ENCODE assay signal across 21 cellular contexts in genomic region chr4:158814207-158814606, GRCh38. TPM values are rescaled to one million over a fixed set of nuclear protein-coding genes. Genes with fewer than 3 reads are reported as not detected.
DNase-seq lines count a peak whose midpoint lies in the region; ATAC-seq and TF ChIP-seq lines count a peak whose summit lies in the region.
"Had no signal": no experiment of that assay in that cellular context is flagged by ENCODE, and none has a peak within 500 bp of the region (broad histone marks: within the 10 kb centered on the region; RNA-seq: fewer than 3 reads in every experiment).

No MANE protein-coding gene starts in this region.

- H2BK15ac ChIP-seq in mesenchymal stem cell (ENCODE audit: low read depth, poor library complexity, severe bottlenecking), result no peak overlapping the region

- no peak overlapping the region for H4K91ac ChIP-seq in mesenchymal stem cell (ENCODE audit: low read length)

- peak overlapping the region in 1 of 2 experiments; percentile 82 for H3K4ac ChIP-seq in mesenchymal stem cell (ENCODE audit: low read depth in 1 of 2, low read length in 2 of 2)

- H3K4me3 Mint-ChIP-seq in stimulated activated effector memory CD8-positive, alpha-beta T cell treated with anti-CD3 and anti-CD28 coated beads, Interleukin-12 subunit alpha, Interleukin-12 subunit beta, amount 100 ng/mL, for 72 hours, result no peak overlapping the region
- H3K4me3 Mint-ChIP-seq in activated T-cell treated with anti-CD3 and anti-CD28 coated beads, Interleukin-2, amount 50 U/mL, for 24 hours, result no peak overlapping the region
- H3K4me3 Mint-ChIP-seq: activated CD4-positive, alpha-beta T cell treated with anti-CD3 and anti-CD28 coated beads, Interleukin-2, amount 10 ng/mL, durations not matched to agents 7 days and 5 days; activated naive CD4-positive, alpha-beta T cell treated with anti-CD3 and anti-CD28 coated beads, Interleukin-2, amount 10 ng/mL, durations not matched to agents 7 days and 5 days; natural killer cell had no signal

- no peaks in the 10 kb centered on the region for H4K20me1 ChIP-seq in Loucy (ENCODE audit: insufficient read depth, low read length, poor library complexity, severe bottlenecking)

- no peaks in the 10 kb centered on the region for H3K9me3 Mint-ChIP-seq in stimulated activated effector memory CD8-positive, alpha-beta T cell treated with anti-CD3 and anti-CD28 coated beads, Interleukin-12 subunit alpha, Interleukin-12 subunit beta, amount 100 ng/mL, for 72 hours
- no peaks in the 10 kb centered on the region for H3K9me3 Mint-ChIP-seq in activated T-cell treated with anti-CD3 and anti-CD28 coated beads, Interleukin-2, amount 50 U/mL, for 24 hours
- H3K9me3 Mint-ChIP-seq: activated CD4-positive, alpha-beta T cell treated with anti-CD3 and anti-CD28 coated beads, Interleukin-2, amount 10 ng/mL, durations not matched to agents 7 days and 5 days; activated naive CD4-positive, alpha-beta T cell treated with anti-CD3 and anti-CD28 coated beads, Interleukin-2, amount 10 ng/mL, durations not matched to agents 7 days and 5 days; natural killer cell had no signal

- peak overlapping the region; percentile 35 for H3K9ac ChIP-seq in Loucy (ENCODE audit: low read depth, low read length, poor library complexity, severe bottlenecking)
- no peak overlapping the region for H3K9ac ChIP-seq in mesenchymal stem cell (ENCODE audit: low read length)

- no peaks in the 10 kb centered on the region for H3K27me3 Mint-ChIP-seq in activated T-cell treated with anti-CD3 and anti-CD28 coated beads, Interleukin-2, amount 50 U/mL, for 24 hours
- H3K27me3 Mint-ChIP-seq: activated CD4-positive, alpha-beta T cell treated with anti-CD3 and anti-CD28 coated beads, Interleukin-2, amount 10 ng/mL, durations not matched to agents 7 days and 5 days; activated naive CD4-positive, alpha-beta T cell treated with anti-CD3 and anti-CD28 coated beads, Interleukin-2, amount 10 ng/mL, durations not matched to agents 7 days and 5 days had no signal

- H3K36me3 Mint-ChIP-seq in stimulated activated effector memory CD8-positive, alpha-beta T cell treated with anti-CD3 and anti-CD28 coated beads, Interleukin-12 subunit alpha, Interleukin-12 subunit beta, amount 100 ng/mL, for 72 hours, result no peaks in the 10 kb centered on the region
- H3K36me3 Mint-ChIP-seq in activated T-cell treated with anti-CD3 and anti-CD28 coated beads, Interleukin-2, amount 50 U/mL, for 24 hours (ENCODE audit: low read depth), result no peaks in the 10 kb centered on the region
- H3K36me3 Mint-ChIP-seq: natural killer cell had no signal

- no peak overlapping the region for H2BK120ac ChIP-seq in mesenchymal stem cell (ENCODE audit: low read depth, low read length)

- peak overlapping the region; percentile 16 for H3K4me2 ChIP-seq in Loucy (ENCODE audit: low read depth, low read length, poor library complexity, severe bottlenecking)
- H3K4me2 ChIP-seq in mesenchymal stem cell (ENCODE audit: low read length, poor library complexity, severe bottlenecking), result no peak overlapping the region

- H4K8ac ChIP-seq in mesenchymal stem cell (ENCODE audit: low read length), result no peak overlapping the region

- H3K36me3 ChIP-seq in Loucy (ENCODE audit: insufficient read depth, low read length), result no peaks in the 10 kb centered on the region
- no peaks in the 10 kb centered on the region for H3K36me3 ChIP-seq in brain microvascular endothelial cell (replicated peaks)
- H3K36me3 ChIP-seq in lung (ENCODE audit: control insufficient read depth in 2 of 2, insufficient read depth in 2 of 2, low read length in 2 of 2), result no peaks in the 10 kb centered on the region
- no peaks in the 10 kb centered on the region for H3K36me3 ChIP-seq in mesenchymal stem cell (ENCODE audit: control insufficient read depth in 1 of 2, insufficient read depth in 2 of 2, low read depth in 1 of 2, low read length in 2 of 2)

- H3K4me1 Mint-ChIP-seq in stimulated activated effector memory CD8-positive, alpha-beta T cell treated with anti-CD3 and anti-CD28 coated beads, Interleukin-12 subunit alpha, Interleukin-12 subunit beta, amount 100 ng/mL, for 72 hours, result peaks cover 72% of the 10 kb centered on the region
- peaks cover 69% of the 10 kb centered on the region for H3K4me1 Mint-ChIP-seq in activated T-cell treated with anti-CD3 and anti-CD28 coated beads, Interleukin-2, amount 50 U/mL, for 24 hours (ENCODE audit: low read depth)

- 51 to 71% methylated on average over 3 of the region's 3 CpGs for WGBS in lung, 2 donors
- no CpG with 5 or more reads among the region's 3 CpGs for WGBS in mesenchymal stem cell

- no peak overlapping the region for H2AK5ac ChIP-seq in mesenchymal stem cell (ENCODE audit: low read length, severe bottlenecking)

- peaks cover 14% of the 10 kb centered on the region for H3F3A ChIP-seq in Loucy (ENCODE audit: low read depth)

- peak overlapping the region; percentile 28 for H3K27ac ChIP-seq in brain microvascular endothelial cell
- H3K27ac ChIP-seq in lung (ENCODE audit: low read depth in 1 of 2, low read length in 1 of 2), result peak overlapping the region; percentile 5 to 66
- no peak overlapping the region for H3K27ac ChIP-seq in mesenchymal stem cell (ENCODE audit: low read length, poor library complexity, severe bottlenecking)
- H3K27ac ChIP-seq: skin epidermis, testis had no signal

- no peak overlapping the region for H2BK5ac ChIP-seq in mesenchymal stem cell (ENCODE audit: low read depth, low read length, poor library complexity, severe bottlenecking)

- H3K79me2 ChIP-seq in Loucy (ENCODE audit: insufficient read depth, low read length), result peaks cover 84% of the 10 kb centered on the region

- H3K14ac ChIP-seq in mesenchymal stem cell (ENCODE audit: low read length in 2 of 2), result no peak overlapping the region

- H3K9me3 ChIP-seq in Loucy (ENCODE audit: insufficient read depth, low read depth, low read length) (no peaks in the 10 kb centered on the region), lung (ENCODE audit: control insufficient read depth in 2 of 2, insufficient read depth in 1 of 2, low read length in 1 of 2) (no peaks in the 10 kb centered on the region), mesenchymal stem cell (ENCODE audit: control insufficient read depth, low read length) (no peaks in the 10 kb centered on the region)
- H3K9me3 ChIP-seq: testis had no signal

- H3K4me1 ChIP-seq in Loucy (ENCODE audit: insufficient read depth, low read length, poor library complexity, severe bottlenecking), result peaks cover 72% of the 10 kb centered on the region
- peaks cover 12 to 37% of the 10 kb centered on the region in 2 donors for H3K4me1 ChIP-seq in lung (ENCODE audit: control insufficient read depth in 2 of 2, insufficient read depth in 2 of 2, low read length in 2 of 2)
- peaks cover 3% of the 10 kb centered on the region for H3K4me1 ChIP-seq in mesenchymal stem cell (ENCODE audit: control insufficient read depth, insufficient read depth, low read depth, low read length)

- H3K23ac ChIP-seq in mesenchymal stem cell (ENCODE audit: low read length in 2 of 2), result no peak overlapping the region

- peaks cover 11% of the 10 kb centered on the region for H3K79me1 ChIP-seq in mesenchymal stem cell (replicated peaks; ENCODE audit: low read length, poor library complexity, severe bottlenecking)

- peak overlapping the region; percentile 32 for H3K27ac Mint-ChIP-seq in stimulated activated effector memory CD8-positive, alpha-beta T cell treated with anti-CD3 and anti-CD28 coated beads, Interleukin-12 subunit alpha, Interleukin-12 subunit beta, amount 100 ng/mL, for 72 hours
- H3K27ac Mint-ChIP-seq in activated T-cell treated with anti-CD3 and anti-CD28 coated beads, Interleukin-2, amount 50 U/mL, for 24 hours, result no peak overlapping the region
- H3K27ac Mint-ChIP-seq: activated CD4-positive, alpha-beta T cell treated with anti-CD3 and anti-CD28 coated beads, Interleukin-2, amount 10 ng/mL, durations not matched to agents 7 days and 5 days; activated naive CD4-positive, alpha-beta T cell treated with anti-CD3 and anti-CD28 coated beads, Interleukin-2, amount 10 ng/mL, durations not matched to agents 7 days and 5 days had no signal

- no peak overlapping the region for H3K18ac ChIP-seq in mesenchymal stem cell (ENCODE audit: low read depth in 1 of 2, low read length in 2 of 2)

- DNase-seq in brain microvascular endothelial cell, result no peak
- no peak for DNase-seq in lung (ENCODE audit: low spot score)
- DNase-seq in stimulated activated effector memory CD8-positive, alpha-beta T cell treated with anti-CD3 and anti-CD28 coated beads, Interleukin-12 subunit alpha, Interleukin-12 subunit beta, amount 100 ng/mL, for 72 hours (ENCODE audit: low spot score in 2 of 2), result no peak
- DNase-seq in activated T-cell treated with anti-CD3 and anti-CD28 coated beads, Interleukin-2, amount 50 U/mL, for 24 hours, result no peak
- no peak for DNase-seq in nucleus accumbens (lab: John Stamatoyannopoulos, UW)
- no peak for DNase-seq in mesenchymal stem cell
- DNase-seq: activated CD4-positive, alpha-beta T cell treated with anti-CD3 and anti-CD28 coated beads, Interleukin-2, amount 10 ng/mL, durations not matched to agents 7 days and 5 days; activated naive CD4-positive, alpha-beta T cell treated with anti-CD3 and anti-CD28 coated beads, Interleukin-2, amount 10 ng/mL, durations not matched to agents 7 days and 5 days; amygdala; C1 segment of cervical spinal cord; central memory CD4-positive, alpha-beta T cell; dermis blood vessel endothelial cell; KBM-7; midbrain; natural killer cell; NCI-H2171 treated with DMSO at 0.1 percent for 48 hours; NCI-H526; stimulated activated CD4-positive, alpha-beta T cell treated with anti-CD3 and anti-CD28 coated beads, Interleukin-2, amount 100 ng/mL, for 24 hours; testis had no signal

- H3K4me3 ChIP-seq in Loucy (ENCODE audit: low read length, poor library complexity, severe bottlenecking) (no peak overlapping the region), brain microvascular endothelial cell (ENCODE audit: low read depth, low read length) (no peak overlapping the region), lung (no peak overlapping the region), mesenchymal stem cell (ENCODE audit: insufficient read depth in 1 of 2, low read depth in 1 of 2, low read length in 2 of 2) (no peak overlapping the region)
- H3K4me3 ChIP-seq: skin epidermis, testis had no signal

- ATAC-seq in lung (ENCODE audit: insufficient read depth, low FRiP score), result no peak
- no peak for ATAC-seq in stimulated activated effector memory CD8-positive, alpha-beta T cell treated with anti-CD3 and anti-CD28 coated beads, Interleukin-12 subunit alpha, Interleukin-12 subunit beta, amount 100 ng/mL, for 72 hours
- ATAC-seq: natural killer cell had no signal

- H3K27me3 ChIP-seq in Loucy (ENCODE audit: insufficient read depth, low read length, poor library complexity, severe bottlenecking) (no peaks in the 10 kb centered on the region), brain microvascular endothelial cell (replicated peaks) (no peaks in the 10 kb centered on the region), lung (ENCODE audit: control insufficient read depth, insufficient read depth) (no peaks in the 10 kb centered on the region), mesenchymal stem cell (ENCODE audit: control insufficient read depth in 1 of 2, insufficient read depth in 1 of 2, low read length in 2 of 2) (no peaks in the 10 kb centered on the region)
- H3K27me3 ChIP-seq: testis had no signal

- TF ChIP-seq CTCF in Loucy (conservative IDR thresholded peaks at IDR 0.05; ENCODE audit: low read length), result no peak
- TF ChIP-seq CTCF in brain microvascular endothelial cell (IDR thresholded peaks at IDR 0.05; ENCODE audit: low read depth, low read length, missing control alignments), result no peak
- no peak for TF ChIP-seq CTCF in lung (IDR thresholded peaks at IDR 0.05; ENCODE audit: control extremely low read depth, extremely low read depth)

- H3K9me2 ChIP-seq in Loucy (replicated peaks; ENCODE audit: low read depth, low read length), result no peaks in the 10 kb centered on the region

- in situ Hi-C loops in brain microvascular endothelial cell (cut with HindIII; ENCODE audit: low pct_ligation_motif_present, low sequenced_read_pairs), result no loop called here

- H2AFZ ChIP-seq in Loucy (ENCODE audit: low read length) (no peak overlapping the region), mesenchymal stem cell (ENCODE audit: low read depth, low read length) (no peak overlapping the region)

- H2BK12ac ChIP-seq in mesenchymal stem cell (ENCODE audit: low read length in 2 of 2), result no peak overlapping the region

RNA-seq across cellular contexts. Expression of gene FNIP2, which starts 45.4 kb away (rescaled TPM):
- 100 to 1,000 TPM in 1 of 2 donors, 10 to 100 TPM in 1; 57.4 to 150 TPM for total RNA-seq in lung
- polyA plus RNA-seq in lung, result 10 to 100 TPM; 12.1 to 31.7 TPM
- 16.4 TPM for polyA plus RNA-seq in mesenchymal stem cell (2013, experiment 1 of 2)
- 18.0 TPM for polyA plus RNA-seq in mesenchymal stem cell (2013, experiment 2 of 2)
